8 cellular contexts compared by ENCODE assay signal in genomic region chr16:29689490-29690351, GRCh38. TPM values are rescaled to one million over a fixed set of nuclear protein-coding genes. Genes with fewer than 3 reads are reported as not detected.
DNase-seq lines count a peak whose midpoint lies in the region; ATAC-seq, FAIRE-seq and TF ChIP-seq lines count a peak whose summit lies in the region.
"Not testable (repeated sequence)": the region's sequence is repeated elsewhere in the genome, so short reads cannot be mapped to it uniquely, and the experiment has no call there.
"Had no signal": no experiment of that assay in that cellular context is flagged by ENCODE, and none has a peak within 500 bp of the region (broad histone marks: within the 10 kb centered on the region; RNA-seq: fewer than 3 reads in every experiment).

No MANE protein-coding gene starts in this region.

- not testable (repeated sequence) for FAIRE-seq in GM12891 (lab: Jason Lieb, UNC)

- peaks cover 17% of the 10 kb centered on the region for H3K4me1 Mint-ChIP-seq in activated B cell treated with CpG ODN at 0.5 μM for 24 hours
- not testable (repeated sequence) for H3K4me1 Mint-ChIP-seq in endothelial cell (ENCODE audit: unreplicated experiment)
- H3K4me1 Mint-ChIP-seq in stimulated activated naive B cell treated with anti-CD40 and anti-IgM and Interleukin-4, amounts not matched to agents 10 μg/mL and 1 μg/mL and 100 μg/mL, for 72 hours, result peaks cover 25 to 48% of the 10 kb centered on the region in 2 donors

- not testable (repeated sequence) for TF ChIP-seq CTCF in activated B cell treated with CpG ODN at 0.5 μM for 24 hours (IDR thresholded peaks at IDR 0.05); endothelial cell (IDR thresholded peaks at IDR 0.05; ENCODE audit: unreplicated experiment)

- not testable (repeated sequence) for TF ChIP-seq POLR2A in GM12891 (IDR thresholded peaks at IDR 0.05; ENCODE audit: low read depth, low read length)

- H3K27me3 Mint-ChIP-seq in activated B cell treated with CpG ODN at 0.5 μM for 24 hours; endothelial cell (ENCODE audit: unreplicated experiment); stimulated activated naive B cell treated with anti-CD40 and anti-IgM and Interleukin-4, amounts not matched to agents 10 μg/mL and 1 μg/mL and 100 μg/mL, for 72 hours: not testable (repeated sequence)

- ATAC-seq in activated B cell treated with CpG ODN at 0.5 μM for 24 hours (ENCODE audit: low read depth); stimulated activated naive B cell treated with anti-CD40 and anti-IgM and Interleukin-4, amounts not matched to agents 10 μg/mL and 1 μg/mL and 100 μg/mL, for 72 hours (replicated peaks): not testable (repeated sequence)

- POLR2A ChIA-PET in activated B cell treated with CpG ODN at 0.5 μM for 24 hours (lab: Charles Lee), result not testable (repeated sequence)

- H3K4me3 Mint-ChIP-seq in activated B cell treated with CpG ODN at 0.5 μM for 24 hours; endothelial cell (ENCODE audit: unreplicated experiment): not testable (repeated sequence)
- H3K4me3 Mint-ChIP-seq in stimulated activated naive B cell treated with anti-CD40 and anti-IgM and Interleukin-4, amounts not matched to agents 10 μg/mL and 1 μg/mL and 100 μg/mL, for 72 hours, result peak overlapping the region in 1 of 2 donors; percentile 25

- H3K9me3 Mint-ChIP-seq in activated B cell treated with CpG ODN at 0.5 μM for 24 hours; endothelial cell (ENCODE audit: unreplicated experiment); stimulated activated naive B cell treated with anti-CD40 and anti-IgM and Interleukin-4, amounts not matched to agents 10 μg/mL and 1 μg/mL and 100 μg/mL, for 72 hours: not testable (repeated sequence)

- intact Hi-C loops in activated B cell treated with CpG ODN at 0.5 μM for 24 hours (cut with micrococcal nuclease), result not testable (repeated sequence)

- H3K27ac Mint-ChIP-seq in activated B cell treated with CpG ODN at 0.5 μM for 24 hours (peak overlapping the region; percentile 4), endothelial cell (ENCODE audit: unreplicated experiment) (peak overlapping the region; percentile 17)
- H3K27ac Mint-ChIP-seq in stimulated activated naive B cell treated with anti-CD40 and anti-IgM and Interleukin-4, amounts not matched to agents 10 μg/mL and 1 μg/mL and 100 μg/mL, for 72 hours, result peak overlapping the region; percentile 15

- not testable (repeated sequence) for H3K36me3 Mint-ChIP-seq in activated B cell treated with CpG ODN at 0.5 μM for 24 hours (ENCODE audit: low read depth); endothelial cell (ENCODE audit: low read depth, unreplicated experiment)
- H3K36me3 Mint-ChIP-seq in stimulated activated naive B cell treated with anti-CD40 and anti-IgM and Interleukin-4, amounts not matched to agents 10 μg/mL and 1 μg/mL and 100 μg/mL, for 72 hours, result peaks cover 19 to 22% of the 10 kb centered on the region in 2 donors

- DNase-seq in GM12891 (ENCODE audit: insufficient read length, low spot score); activated B cell treated with CpG ODN at 0.5 μM for 24 hours; endothelial cell (ENCODE audit: low spot score); stimulated activated naive B cell treated with anti-CD40 and anti-IgM and Interleukin-4, amounts not matched to agents 10 μg/mL and 1 μg/mL and 100 μg/mL, for 72 hours: not testable (repeated sequence)
- DNase-seq in HUDEP-2 (lab: John Stamatoyannopoulos, UW; ENCODE audit: unreplicated experiment in 76 of 76), result peak in 51 of 76 experiments; percentile 16 to 79 (median 45)
- DNase-seq in NOMO-1 (lab: John Stamatoyannopoulos, UW; ENCODE audit: unreplicated experiment in 2 of 2), result peak; percentile 40 to 45
- DNase-seq in SKM-1 treated with dmso at 0.1 percent for 144 hours (lab: John Stamatoyannopoulos, UW; ENCODE audit: unreplicated experiment), result peak; percentile 36

- CTCF ChIA-PET in activated B cell treated with CpG ODN at 0.5 μM for 24 hours (lab: Charles Lee), result not testable (repeated sequence)

TF ChIP-seq in GM12891, 5 proteins besides CTCF, POLR2A, EP300 and RAD21:
- TF ChIP-seq SPI1 (IDR thresholded peaks at IDR 0.05; ENCODE audit: low read depth, low read length), result peak; percentile 36; the same call in 1 of the 2 replicates

RNA-seq across cellular contexts. Expression of gene QPRT, which starts 10.7 kb away (rescaled TPM):
- polyA plus RNA-seq in GM12891 (2012; ENCODE audit: low read depth, missing spikeins), result 38.4 TPM
- total RNA-seq in activated B cell treated with CpG ODN at 0.5 μM for 24 hours, result 0.64 and 0.84 TPM in 2 replicates
- total RNA-seq in endothelial cell (ENCODE audit: unreplicated experiment), result 30.4 TPM

RNA-seq across cellular contexts. Expression of gene SPN, which starts 26.7 kb away (rescaled TPM):
- 76.7 TPM for polyA plus RNA-seq in GM12891 (2012; ENCODE audit: low read depth, missing spikeins)
- 2.4 and 2.7 TPM in 2 replicates for total RNA-seq in activated B cell treated with CpG ODN at 0.5 μM for 24 hours
- 1.5 TPM for total RNA-seq in endothelial cell (ENCODE audit: unreplicated experiment)
- total RNA-seq: A673 had no signal

RNA-seq across cellular contexts. Expression of gene C16orf54, which starts 56.1 kb away (rescaled TPM):
- 1.1 TPM for polyA plus RNA-seq in GM12891 (2012; ENCODE audit: low read depth, missing spikeins)
- total RNA-seq in activated B cell treated with CpG ODN at 0.5 μM for 24 hours (20.4 and 22.5 TPM in 2 replicates), endothelial cell (ENCODE audit: unreplicated experiment) (not detected)
- total RNA-seq: A673 had no signal

Comparison
In these comparisons a context has a peak if more than half of its experiments do, and no peak if none do; other contexts are left out.
1. RNA of gene QPRT, which starts 10.7 kb away (total RNA-seq): 30.4 TPM in endothelial cell (single experiment); 0.64 to 0.84 TPM in activated B cell treated with CpG ODN at 0.5 μM for 24 hours; every median in the first group is over 10 times any median in the second.
2. RNA of gene C16orf54, which starts 56.1 kb away (total RNA-seq): 20.4 to 22.5 TPM in activated B cell treated with CpG ODN at 0.5 μM for 24 hours; not detected in endothelial cell (single experiment); every median in the first group is over 10 times any median in the second.
3. Peak in every context shown above with its lines, with median percentiles within 50 percentile points of each other: H3K27ac Mint-ChIP-seq.